Comparison of ENCODE assay signal across 17 cellular contexts in genomic region chr16:84302111-84302954, GRCh38. TPM values are rescaled to one million over a fixed set of nuclear protein-coding genes. Genes with fewer than 3 reads are reported as not detected.
A peak's percentile ranks its signal among the peaks of the same experiment; 100 is the strongest.
DNase-seq lines count a peak whose midpoint lies in the region; ATAC-seq and TF ChIP-seq lines count a peak whose summit lies in the region.
"Had no signal": no experiment of that assay in that cellular context is flagged by ENCODE, and none has a peak within 500 bp of the region (broad histone marks: within the 10 kb centered on the region; RNA-seq: fewer than 3 reads in every experiment).

No MANE protein-coding gene starts in this region.

- no peaks in the 10 kb centered on the region for H3K79me2 ChIP-seq in parathyroid adenoma

- H3K27me3 ChIP-seq in parathyroid adenoma (ENCODE audit: control insufficient read depth, insufficient read depth, low read length) (no peaks in the 10 kb centered on the region), upper lobe of left lung (no peaks in the 10 kb centered on the region)
- H3K27me3 ChIP-seq: BLaER1 had no signal

- no peak for TF ChIP-seq CTCF in fibroblast of villous mesenchyme (IDR thresholded peaks at IDR 0.05; ENCODE audit: insufficient read depth, low read depth, low read length)
- no peak for TF ChIP-seq CTCF in parathyroid adenoma (IDR thresholded peaks at IDR 0.05)
- no peak for TF ChIP-seq CTCF in upper lobe of left lung (IDR thresholded peaks at IDR 0.05)

- H3K9ac ChIP-seq in parathyroid adenoma: no peak overlapping the region
- H3K9ac ChIP-seq: BLaER1, SK-N-SH had no signal

- H3K4me1 ChIP-seq in parathyroid adenoma (no peaks in the 10 kb centered on the region), upper lobe of left lung (peaks cover 11 to 25% (median 19%) of the 10 kb centered on the region in 4 donors)

- whole genome bisulfite sequencing in upper lobe of left lung, 2 donors: 64 to 65% methylated on average over 28 of the region's 28 CpGs

- H2AFZ ChIP-seq in parathyroid adenoma: no peak overlapping the region

- TF ChIP-seq EP300 in upper lobe of left lung (IDR thresholded peaks at IDR 0.05): peak in 2 of 4 donors; percentile 55 to 78

- H3K4me3 ChIP-seq in fibroblast of villous mesenchyme (ENCODE audit: low read depth, low read length): no peak overlapping the region
- H3K4me3 ChIP-seq in parathyroid adenoma (ENCODE audit: low read depth, low read length): no peak overlapping the region
- no peak overlapping the region for H3K4me3 ChIP-seq in upper lobe of left lung
- H3K4me3 ChIP-seq: BLaER1, cardiac muscle cell had no signal

- DNase-seq in astrocyte of the hippocampus (ENCODE audit: low read depth, low spot score): peak; percentile 34
- peak; percentile 51 for DNase-seq in fibroblast of villous mesenchyme (ENCODE audit: low read depth)
- no peak for DNase-seq in upper lobe of left lung
- DNase-seq in NCI-H187 treated with DMSO at 0.1 percent for 48 hours (lab: John Stamatoyannopoulos, UW): no peak
- DNase-seq in NOMO-1 treated with DMSO at 0.1 percent for 48 hours (lab: John Stamatoyannopoulos, UW; ENCODE audit: unreplicated experiment): no peak
- no peak for DNase-seq in HK-2 (ENCODE audit: unreplicated experiment)
- DNase-seq: activated T-cell treated with anti-CD3 and anti-CD28 coated beads, Interleukin-2, amount 50 U/mL, for 4 hours; DMS 273 treated with DMSO at 0.1 percent for 48 hours; glutamatergic neuron; NCI-H146; NCI-H446; SK-N-SH had no signal

- no peaks in the 10 kb centered on the region for H3K9me3 ChIP-seq in parathyroid adenoma (ENCODE audit: control insufficient read depth, low read length)
- H3K9me3 ChIP-seq in upper lobe of left lung: no peaks in the 10 kb centered on the region
- H3K9me3 ChIP-seq: BLaER1, SK-N-SH had no signal

- H3K27ac ChIP-seq in parathyroid adenoma (peak overlapping the region; percentile 17), upper lobe of left lung (peak overlapping the region; percentile 73 to 86 (median 81))
- H3K27ac ChIP-seq: BLaER1, cardiac muscle cell, HL-60 had no signal

- no peak for TF ChIP-seq POLR2A in upper lobe of left lung (IDR thresholded peaks at IDR 0.05)

- no peaks in the 10 kb centered on the region for H3K36me3 ChIP-seq in parathyroid adenoma (ENCODE audit: control insufficient read depth, insufficient read depth, low read length)
- H3K36me3 ChIP-seq in upper lobe of left lung: no peaks in the 10 kb centered on the region
- H3K36me3 ChIP-seq: BLaER1, cardiac muscle cell had no signal

- H3K4me2 ChIP-seq in parathyroid adenoma (ENCODE audit: low read length): no peak overlapping the region
- H3K4me2 ChIP-seq: BLaER1, SK-N-SH had no signal

- no peak for ATAC-seq in upper lobe of left lung (ENCODE audit: low FRiP score in 2 of 2)
- ATAC-seq in esophagus mucosa: no peak
- ATAC-seq: activated T-cell treated with anti-CD3 and anti-CD28 coated beads, Interleukin-2, amount 50 U/mL, for 4 hours had no signal

RNA-seq across cellular contexts. Expression of gene WFDC1, which starts 7.7 kb away (rescaled TPM):
- 8.2 and 10.0 TPM in 2 replicates for total RNA-seq in fibroblast of villous mesenchyme
- 10 to 100 TPM in 3 of 6 donors, 1 to 10 TPM in 3; 3.5 to 63.0 (median 10.2) TPM for total RNA-seq in upper lobe of left lung
- 1.1 TPM for total RNA-seq in esophagus mucosa
- total RNA-seq: activated T-cell treated with anti-CD3 and anti-CD28 coated beads, Interleukin-2, amount 50 U/mL, for 4 hours had no signal

Comparison
In these comparisons a context has a peak if more than half of its experiments do, and no peak if none do; other contexts are left out.
1. DNase-seq: peak in astrocyte of the hippocampus (single experiment) and fibroblast of villous mesenchyme (single experiment); none in upper lobe of left lung (0 of 2), NCI-H187 treated with DMSO at 0.1 percent for 48 hours (single experiment), NOMO-1 treated with DMSO at 0.1 percent for 48 hours (single experiment) and HK-2 (single experiment).